ENCODE assay signal across 14 cellular contexts in the genomic region with DNA sequence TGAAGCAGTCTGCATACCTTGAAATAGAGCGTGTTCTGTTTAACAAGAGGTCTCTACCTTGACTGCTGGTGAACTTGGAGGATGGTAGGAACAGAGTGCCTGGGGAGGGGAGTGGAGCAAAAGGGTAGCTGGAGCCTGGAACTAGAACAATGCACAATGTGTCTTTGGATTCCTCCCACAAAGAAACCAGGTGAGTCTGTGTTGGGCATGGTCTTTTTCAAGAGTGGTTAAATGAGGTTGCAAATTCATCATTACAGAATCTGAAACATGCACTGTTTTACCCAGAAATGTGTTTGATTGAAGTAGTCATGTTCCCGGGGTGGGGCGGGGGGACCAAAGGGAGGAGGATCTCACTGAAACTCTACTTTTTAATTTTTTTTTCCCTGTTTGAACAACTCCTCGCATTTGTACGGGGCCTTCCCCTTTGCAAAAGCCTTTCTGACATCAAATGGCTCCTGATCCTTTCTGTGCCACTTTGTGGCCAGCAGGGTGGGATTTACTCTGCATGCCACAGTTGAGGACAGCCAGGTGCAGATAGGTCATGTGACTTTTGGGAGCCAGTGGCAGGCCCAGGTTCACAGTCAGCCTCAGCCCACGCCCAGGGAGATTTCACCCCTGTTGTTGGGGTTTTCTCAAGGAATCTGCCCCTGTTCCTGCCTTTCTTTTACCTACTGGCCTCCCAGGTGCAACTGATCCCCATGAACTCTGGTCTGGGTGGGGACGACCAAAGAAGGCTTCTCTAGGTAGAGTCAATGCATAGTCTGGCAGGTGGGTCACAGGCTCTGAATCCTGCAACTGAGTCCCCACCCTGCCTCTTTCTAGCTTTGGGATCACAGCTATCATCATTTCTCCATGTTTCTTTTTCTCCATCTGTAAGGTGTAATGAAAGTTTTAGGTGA. TPM values are rescaled to one million over a fixed set of nuclear protein-coding genes. Genes with fewer than 3 reads are reported as not detected.
DNase-seq lines count a peak whose midpoint lies in the region; ATAC-seq and TF ChIP-seq lines count a peak whose summit lies in the region.
"Had no signal": no experiment of that assay in that cellular context is flagged by ENCODE, and none has a peak within 500 bp of the region (broad histone marks: within the 10 kb centered on the region; RNA-seq: fewer than 3 reads in every experiment).

No MANE protein-coding gene starts in this region.

- peak overlapping the region in 1 of 2 donors; percentile 5 for H3K27ac Mint-ChIP-seq in activated naive CD4-positive, alpha-beta T cell treated with anti-CD3 and anti-CD28 coated beads, Interleukin-2, amount 50 U/mL, for 72 hours
- H3K27ac Mint-ChIP-seq in neural crest cell (ENCODE audit: unreplicated experiment) (peak overlapping the region; percentile 21), type B pancreatic cell (peak overlapping the region; percentile 26)

- H3K4me1 Mint-ChIP-seq in neural crest cell (peaks cover 69% of the 10 kb centered on the region), type B pancreatic cell (ENCODE audit: unreplicated experiment) (peaks cover 34% of the 10 kb centered on the region)

- no peak overlapping the region for H3K4me2 ChIP-seq in mammary epithelial cell (ENCODE audit: insufficient read depth, low read depth, low read length)
- H3K4me2 ChIP-seq: hepatocyte had no signal

- H3K4me3 ChIP-seq in mammary epithelial cell (replicated peaks in 1 of 3; ENCODE audit: insufficient read depth in 1 of 3, low read depth in 2 of 3, low read length in 3 of 3) (no peak overlapping the region), breast epithelium (no peak overlapping the region)
- H3K4me3 ChIP-seq: hepatocyte, left ventricle myocardium inferior had no signal

- intact Hi-C loops in mammary epithelial cell (cut with micrococcal nuclease) (no loop called here), breast epithelium (cut with DNase I; ENCODE audit: low total_unique reads) (no loop called here)

- no peaks in the 10 kb centered on the region for H3K4me1 ChIP-seq in mammary epithelial cell (ENCODE audit: insufficient read depth, low read length)
- H3K4me1 ChIP-seq in breast epithelium = no peaks in the 10 kb centered on the region
- H3K4me1 ChIP-seq: left ventricle myocardium inferior had no signal

- DNase-seq in mammary epithelial cell (peak; percentile 88), breast epithelium (ENCODE audit: low spot score in 2 of 2) (no peak), neural crest cell (ENCODE audit: low read depth, low spot score) (no peak), type B pancreatic cell (ENCODE audit: extremely low spot score, unreplicated experiment) (no peak), UCSD-AML1 (lab: John Stamatoyannopoulos, UW; ENCODE audit: unreplicated experiment) (no peak)
- peak in 1 of 2 donors; percentile 46 for DNase-seq in activated naive CD4-positive, alpha-beta T cell treated with anti-CD3 and anti-CD28 coated beads, Interleukin-2, amount 50 U/mL, for 72 hours (ENCODE audit: low spot score in 2 of 2)
- DNase-seq: DMS79 treated with DMSO at 0.1 percent for 48 hours, left ventricle myocardium inferior, NCI-H187 treated with DMSO at 0.1 percent for 48 hours had no signal

- CTCF ChIA-PET in mammary epithelial cell (lab: Charles Lee; ENCODE audit: low non-redundant PET) = no interaction called here

- no peaks in the 10 kb centered on the region for H4K20me1 ChIP-seq in mammary epithelial cell (ENCODE audit: insufficient read depth, low read length)

- BruUV-seq in mammary epithelial cell (replicated peaks; lab: Mats Ljungman, UMichigan) = no TSS peak

- WGBS in mammary epithelial cell (ENCODE audit: low coverage, missing lambda C conversion rate) = 58% methylated on average over 4 of the region's 7 CpGs

- H3K4me3 Mint-ChIP-seq in neural crest cell (no peak overlapping the region), type B pancreatic cell (no peak overlapping the region)

- H3K27ac ChIP-seq in mammary epithelial cell (ENCODE audit: insufficient read depth, low read depth, low read length) = no peak overlapping the region
- no peak overlapping the region for H3K27ac ChIP-seq in breast epithelium
- H3K27ac ChIP-seq: hepatocyte, left ventricle myocardium inferior had no signal

- TF ChIP-seq CTCF in mammary epithelial cell (conservative IDR thresholded peaks at IDR 0.05 in 1 of 2, IDR thresholded peaks at IDR 0.05 in 1 of 2; ENCODE audit: extremely low read depth in 1 of 2, insufficient read depth in 1 of 2, low read depth in 1 of 2, low read length in 2 of 2) (no peak), breast epithelium (IDR thresholded peaks at IDR 0.05) (no peak), neural crest cell (conservative IDR thresholded peaks at IDR 0.05) (no peak), type B pancreatic cell (conservative IDR thresholded peaks at IDR 0.05) (no peak)

- H3K27me3 ChIP-seq in mammary epithelial cell (ENCODE audit: insufficient read depth, low read length) = no peaks in the 10 kb centered on the region
- H3K27me3 ChIP-seq in breast epithelium = peaks cover 0 to 4% of the 10 kb centered on the region in 2 donors
- H3K27me3 ChIP-seq: hepatocyte had no signal

- H3K9me3 ChIP-seq in mammary epithelial cell (replicated peaks; ENCODE audit: insufficient read depth, low read length) (peaks cover 5% of the 10 kb centered on the region), breast epithelium (no peaks in the 10 kb centered on the region)
- H3K9me3 ChIP-seq: left ventricle myocardium inferior had no signal

- no peak for TF ChIP-seq POLR2A in breast epithelium (IDR thresholded peaks at IDR 0.05)

- peak; percentile 58 to 85 for ATAC-seq in activated naive CD4-positive, alpha-beta T cell treated with anti-CD3 and anti-CD28 coated beads, Interleukin-2, amount 50 U/mL, for 72 hours
- ATAC-seq in HG02642 (IDR thresholded peaks at IDR 0.05; ENCODE audit: poor library complexity, unreplicated experiment) (no peak), GM21526 (IDR thresholded peaks at IDR 0.05; ENCODE audit: low FRiP score, unreplicated experiment) (no peak)
- ATAC-seq: sciatic nerve had no signal

- peaks cover 0 to 3% of the 10 kb centered on the region in 2 donors for H3K9me3 Mint-ChIP-seq in activated naive CD4-positive, alpha-beta T cell treated with anti-CD3 and anti-CD28 coated beads, Interleukin-2, amount 50 U/mL, for 72 hours
- H3K9me3 Mint-ChIP-seq in neural crest cell (peaks cover 2% of the 10 kb centered on the region), type B pancreatic cell (peaks cover 4% of the 10 kb centered on the region)

- dilution Hi-C loops in mammary epithelial cell (cut with HindIII; ENCODE audit: low sequenced_read_pairs) = no loop called here

- no peak overlapping the region for H2AFZ ChIP-seq in mammary epithelial cell (ENCODE audit: low read depth, low read length)
- H2AFZ ChIP-seq: hepatocyte had no signal

- in situ Hi-C loops in mammary epithelial cell (cut with MboI; ENCODE audit: low sequenced_read_pairs in 2 of 2) = no loop called here

- no peaks in the 10 kb centered on the region for H3K79me2 ChIP-seq in mammary epithelial cell (ENCODE audit: insufficient read depth, low read length)
- H3K79me2 ChIP-seq: hepatocyte had no signal

- H3K36me3 ChIP-seq in mammary epithelial cell (ENCODE audit: insufficient read depth, low read length) (no peaks in the 10 kb centered on the region), breast epithelium (no peaks in the 10 kb centered on the region)
- H3K36me3 ChIP-seq: left ventricle myocardium inferior had no signal

- peaks cover 5 to 6% of the 10 kb centered on the region in 2 donors for H3K36me3 Mint-ChIP-seq in activated naive CD4-positive, alpha-beta T cell treated with anti-CD3 and anti-CD28 coated beads, Interleukin-2, amount 50 U/mL, for 72 hours
- H3K36me3 Mint-ChIP-seq in neural crest cell (ENCODE audit: low read depth) (no peaks in the 10 kb centered on the region), type B pancreatic cell (no peaks in the 10 kb centered on the region)

- no peaks in the 10 kb centered on the region for H3K27me3 Mint-ChIP-seq in neural crest cell (ENCODE audit: low read depth)
- no peaks in the 10 kb centered on the region for H3K27me3 Mint-ChIP-seq in type B pancreatic cell

- H3K9ac ChIP-seq in mammary epithelial cell (ENCODE audit: insufficient read depth, low read length) = no peak overlapping the region

RNA-seq across cellular contexts. Expression of a gene that starts 28.2 kb away (rescaled TPM):
- under 1 TPM in 1 of 2 donors, not detected in 1; 0.50 TPM for total RNA-seq in mammary epithelial cell
- polyA plus RNA-seq in mammary epithelial cell = not detected
- polyA minus RNA-seq in mammary epithelial cell = not detected
- under 1 TPM; 0.32 to 0.98 (median 0.59) TPM for total RNA-seq in breast epithelium
- total RNA-seq in activated naive CD4-positive, alpha-beta T cell treated with anti-CD3 and anti-CD28 coated beads, Interleukin-2, amount 50 U/mL, for 72 hours = not detected
- 144 and 149 TPM in 2 replicates for total RNA-seq in neural crest cell
- total RNA-seq in type B pancreatic cell (ENCODE audit: low replicate concordance) = 24.6 and 68.3 TPM in 2 replicates
- total RNA-seq: fibroblast of lung had no signal
- polyA plus RNA-seq: fibroblast of lung had no signal

Comparison
In these comparisons a context has a peak if more than half of its experiments do, and no peak if none do; other contexts are left out.
1. ATAC-seq: peak in activated naive CD4-positive, alpha-beta T cell treated with anti-CD3 and anti-CD28 coated beads, Interleukin-2, amount 50 U/mL, for 72 hours (2 of 2); none in HG02642 (single experiment) and GM21526 (single experiment).
2. RNA of a gene that starts 28.2 kb away (total RNA-seq): 144 to 149 TPM in neural crest cell and 24.6 to 68.3 TPM in type B pancreatic cell; 0.32 to 0.98 TPM in breast epithelium, 0.50 TPM in mammary epithelial cell and not detected in activated naive CD4-positive, alpha-beta T cell treated with anti-CD3 and anti-CD28 coated beads, Interleukin-2, amount 50 U/mL, for 72 hours; every median in the first group is over 10 times any median in the second.